22 cellular contexts compared by ENCODE assay signal in genomic region chr7:28173531-28173930, GRCh38. TPM values are rescaled to one million over a fixed set of nuclear protein-coding genes. Genes with fewer than 3 reads are reported as not detected.
DNase-seq lines count a peak whose midpoint lies in the region; ATAC-seq and TF ChIP-seq lines count a peak whose summit lies in the region.
"Had no signal": no experiment of that assay in that cellular context is flagged by ENCODE, and none has a peak within 500 bp of the region (broad histone marks: within the 10 kb centered on the region; RNA-seq: fewer than 3 reads in every experiment).

No MANE protein-coding gene starts in this region.

- peaks cover 77 to 89% of the 10 kb centered on the region in 2 donors for H3K4me1 Mint-ChIP-seq in natural killer cell
- peaks cover 51 to 60% of the 10 kb centered on the region in 2 donors for H3K4me1 Mint-ChIP-seq in natural killer cell treated with Interleukin-12 subunit alpha and Interleukin-12 subunit beta and Interleukin-15 and Interleukin-18, amount 100 ng/mL, for 72 hours (ENCODE audit: low read depth in 2 of 2)

- intact Hi-C loops in natural killer cell (cut with micrococcal nuclease) (no loop called here), head of caudate nucleus (cut with DNase I) (no loop called here)

- H3K4me3 Mint-ChIP-seq in natural killer cell: no peak overlapping the region
- no peak overlapping the region for H3K4me3 Mint-ChIP-seq in natural killer cell treated with Interleukin-12 subunit alpha and Interleukin-12 subunit beta and Interleukin-15 and Interleukin-18, amount 100 ng/mL, for 72 hours
- H3K4me3 Mint-ChIP-seq: CD14-positive monocyte had no signal

- no peaks in the 10 kb centered on the region for H3K9me3 Mint-ChIP-seq in natural killer cell
- no peaks in the 10 kb centered on the region for H3K9me3 Mint-ChIP-seq in natural killer cell treated with Interleukin-12 subunit alpha and Interleukin-12 subunit beta and Interleukin-15 and Interleukin-18, amount 100 ng/mL, for 72 hours
- H3K9me3 Mint-ChIP-seq: CD14-positive monocyte had no signal

- no peak for TF ChIP-seq CTCF in natural killer cell (IDR thresholded peaks at IDR 0.05)

- no peaks in the 10 kb centered on the region for H3K27me3 Mint-ChIP-seq in natural killer cell (ENCODE audit: low read depth in 2 of 2)
- H3K27me3 Mint-ChIP-seq in natural killer cell treated with Interleukin-12 subunit alpha and Interleukin-12 subunit beta and Interleukin-15 and Interleukin-18, amount 100 ng/mL, for 72 hours: no peaks in the 10 kb centered on the region

- H3K27ac Mint-ChIP-seq in natural killer cell: peak overlapping the region; percentile 88 to 96
- H3K27ac Mint-ChIP-seq in natural killer cell treated with Interleukin-12 subunit alpha and Interleukin-12 subunit beta and Interleukin-15 and Interleukin-18, amount 100 ng/mL, for 72 hours: peak overlapping the region in 1 of 2 donors; percentile 67

- ATAC-seq in natural killer cell: no peak
- no peak for ATAC-seq in natural killer cell treated with Interleukin-12 subunit alpha and Interleukin-12 subunit beta and Interleukin-15 and Interleukin-18, amount 100 ng/mL, for 72 hours
- no peak for ATAC-seq in HG03460 (IDR thresholded peaks at IDR 0.05; ENCODE audit: unreplicated experiment)
- ATAC-seq: HepG2 had no signal

- DNase-seq in natural killer cell: no peak
- no peak for DNase-seq in natural killer cell treated with Interleukin-12 subunit alpha and Interleukin-12 subunit beta and Interleukin-15 and Interleukin-18, amount 100 ng/mL, for 72 hours (ENCODE audit: low spot score)
- DNase-seq in head of caudate nucleus: peak in 29 of 42 donors; percentile 7 to 72 (median 36)
- DNase-seq in medulla oblongata (ENCODE audit: extremely low spot score): peak; percentile 55
- DNase-seq in cerebellar cortex (ENCODE audit: low spot score): no peak
- DNase-seq in stimulated activated CD4-positive, alpha-beta T cell treated with anti-CD3 and anti-CD28 coated beads, Interleukin-12 subunit alpha, Interleukin-12 subunit beta, amount 100 ng/mL, for 4 hours: no peak
- no peak for DNase-seq in T-helper 2 cell
- DNase-seq: AML-193, EL, GF-D8, KG1, NCI-H1105, NCI-H146, NCI-H2029, NCI-H2227 treated with DMSO at 0.1 percent for 48 hours, NCI-H510A, NCI-H748 treated with DMSO at 0.1 percent for 48 hours, PC-9 had no signal

- no peaks in the 10 kb centered on the region for H3K36me3 Mint-ChIP-seq in natural killer cell
- no peaks in the 10 kb centered on the region for H3K36me3 Mint-ChIP-seq in natural killer cell treated with Interleukin-12 subunit alpha and Interleukin-12 subunit beta and Interleukin-15 and Interleukin-18, amount 100 ng/mL, for 72 hours

RNA-seq across cellular contexts. Expression of gene JAZF1, which starts 7.1 kb away (rescaled TPM):
- 10 to 100 TPM; 82.5 to 89.7 (median 87.6) TPM for total RNA-seq in natural killer cell
- 10 to 100 TPM; 12.6 to 23.6 TPM for total RNA-seq in natural killer cell treated with Interleukin-12 subunit alpha and Interleukin-12 subunit beta and Interleukin-15 and Interleukin-18, amount 100 ng/mL, for 72 hours
- total RNA-seq: HepG2, HT-29 had no signal

Comparison
In these comparisons a context has a peak if more than half of its experiments do, and no peak if none do; other contexts are left out.
1. DNase-seq: peak in head of caudate nucleus (29 of 42) and medulla oblongata (single experiment); none in natural killer cell (single experiment), natural killer cell treated with Interleukin-12 subunit alpha and Interleukin-12 subunit beta and Interleukin-15 and Interleukin-18, amount 100 ng/mL, for 72 hours (single experiment), cerebellar cortex (single experiment), stimulated activated CD4-positive, alpha-beta T cell treated with anti-CD3 and anti-CD28 coated beads, Interleukin-12 subunit alpha, Interleukin-12 subunit beta, amount 100 ng/mL, for 4 hours (single experiment) and T-helper 2 cell (0 of 5).